10 cellular contexts compared by ENCODE assay signal in the genomic region with DNA sequence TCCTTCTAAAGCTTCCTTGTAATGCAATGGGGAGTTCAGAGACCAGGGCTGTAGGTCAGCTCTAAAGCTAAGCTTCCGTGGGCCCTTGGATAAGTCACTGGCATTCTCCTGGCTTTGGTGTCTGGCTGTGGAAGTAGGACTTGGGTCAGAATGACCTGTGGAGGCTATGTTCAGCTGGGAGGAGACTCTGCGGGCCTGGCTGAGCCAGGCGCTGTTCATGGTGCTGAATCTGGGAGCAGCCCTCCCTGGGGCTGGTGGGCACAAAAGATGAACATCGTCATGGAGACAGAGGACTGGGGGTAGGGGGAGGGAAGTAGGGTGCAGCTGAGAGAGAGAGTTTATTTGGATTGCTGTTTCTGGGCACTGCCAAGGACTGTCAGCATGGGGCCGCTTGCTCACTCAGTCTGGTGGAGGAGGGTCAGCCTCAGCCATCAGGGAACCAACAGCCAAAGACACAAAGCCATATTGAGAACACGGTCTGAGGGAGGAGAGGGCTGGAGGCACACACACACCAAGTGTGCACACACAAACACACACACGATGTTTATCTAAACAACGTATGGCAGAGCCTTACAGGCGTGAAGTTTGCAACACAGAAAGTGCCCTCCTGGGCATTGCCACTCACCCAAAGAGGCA.
A peak's percentile ranks its signal among the peaks of the same experiment; 100 is the strongest.
DNase-seq lines count a peak whose midpoint lies in the region; ATAC-seq and TF ChIP-seq lines count a peak whose summit lies in the region.
"Had no signal": no experiment of that assay in that cellular context is flagged by ENCODE, and none has a peak within 500 bp of the region (broad histone marks: within the 10 kb centered on the region; RNA-seq: fewer than 3 reads in every experiment).

No MANE protein-coding gene starts in this region.

- TF ChIP-seq POLR2A in suprapubic skin (IDR thresholded peaks at IDR 0.05): no peak
- TF ChIP-seq POLR2A in upper lobe of left lung (IDR thresholded peaks at IDR 0.05): no peak

- H3K27ac ChIP-seq in HEK293 (ENCODE audit: extremely low read depth, low read depth, low read length): no peak overlapping the region
- no peak overlapping the region for H3K27ac ChIP-seq in suprapubic skin
- no peak overlapping the region for H3K27ac ChIP-seq in upper lobe of left lung

- no peak for TF ChIP-seq EP300 in suprapubic skin (IDR thresholded peaks at IDR 0.05)
- no peak for TF ChIP-seq EP300 in upper lobe of left lung (IDR thresholded peaks at IDR 0.05)

- CTCF ChIA-PET in HEK293 (lab: Yijun Ruan, JAX): no interaction called here

- POLR2A ChIA-PET in HEK293 (lab: Yijun Ruan, JAX): no interaction called here

- H3K36me3 ChIP-seq in HEK293 (ENCODE audit: control insufficient read depth in 2 of 2, insufficient read depth in 1 of 2, low read length in 2 of 2): no peaks in the 10 kb centered on the region
- H3K36me3 ChIP-seq in suprapubic skin: no peaks in the 10 kb centered on the region
- H3K36me3 ChIP-seq in upper lobe of left lung: no peaks in the 10 kb centered on the region

- H3K27me3 ChIP-seq in suprapubic skin (peaks cover 11% of the 10 kb centered on the region), upper lobe of left lung (no peaks in the 10 kb centered on the region)

- DNase-seq in COR-L47 (lab: John Stamatoyannopoulos, UW) (peak; percentile 45), UCSD-AML1 (lab: John Stamatoyannopoulos, UW; ENCODE audit: unreplicated experiment) (peak; percentile 32), iris pigment epithelial cell (ENCODE audit: low read depth) (peak; percentile 14), T-helper 2 cell (no peak), suprapubic skin (ENCODE audit: low spot score in 2 of 2) (no peak), upper lobe of left lung (no peak)
- DNase-seq: activated T-cell treated with anti-CD3 and anti-CD28 coated beads, Interleukin-2, amount 50 U/mL, for 72 hours had no signal

- H3K4me1 ChIP-seq in HEK293 (ENCODE audit: control insufficient read depth, insufficient read depth, low read length): no peaks in the 10 kb centered on the region
- no peaks in the 10 kb centered on the region for H3K4me1 ChIP-seq in suprapubic skin
- H3K4me1 ChIP-seq in upper lobe of left lung: no peaks in the 10 kb centered on the region

- WGBS in suprapubic skin: 55% methylated on average over 9 of the region's 9 CpGs
- WGBS in upper lobe of left lung, 2 donors: 38 to 54% methylated on average over 8 to 9 of the region's 9 CpGs

- H3K4me3 ChIP-seq in HEK293 (ENCODE audit: low read depth, low read length): no peak overlapping the region
- H3K4me3 ChIP-seq in suprapubic skin: no peak overlapping the region
- H3K4me3 ChIP-seq in upper lobe of left lung: no peak overlapping the region

- H3K9me3 ChIP-seq in HEK293 (ENCODE audit: control insufficient read depth, insufficient read depth, low read depth, low read length): no peaks in the 10 kb centered on the region
- H3K9me3 ChIP-seq in suprapubic skin: no peaks in the 10 kb centered on the region
- H3K9me3 ChIP-seq in upper lobe of left lung: no peaks in the 10 kb centered on the region

- TF ChIP-seq CTCF in HEK293 (tag by site-specific recombination; IDR thresholded peaks at IDR 0.05) (no peak), suprapubic skin (IDR thresholded peaks at IDR 0.05) (no peak), upper lobe of left lung (IDR thresholded peaks at IDR 0.05) (no peak)

- ATAC-seq in HG03571 (IDR thresholded peaks at IDR 0.05; ENCODE audit: unreplicated experiment): no peak
- no peak for ATAC-seq in upper lobe of left lung (ENCODE audit: low FRiP score in 2 of 2)
- ATAC-seq: activated T-cell treated with anti-CD3 and anti-CD28 coated beads, Interleukin-2, amount 50 U/mL, for 72 hours; Panc1 had no signal

TF ChIP-seq in HEK293, 187 proteins besides CTCF, POLR2A, EP300 and RAD21:
- TF ChIP-seq SCRT2 (tag by site-specific recombination; IDR thresholded peaks at IDR 0.05) (peak; percentile 11; the same call in 1 of the 2 replicates), ZXDB (tag by site-specific recombination; IDR thresholded peaks at IDR 0.05) (no peak), ZBTB21 (tag by site-specific recombination; IDR thresholded peaks at IDR 0.05) (no peak), ZNF18 (tag by site-specific recombination; IDR thresholded peaks at IDR 0.05) (no peak), ZNF23 (tag by site-specific recombination; IDR thresholded peaks at IDR 0.05; ENCODE audit: borderline replicate concordance) (no peak), REST (tag by site-specific recombination; IDR thresholded peaks at IDR 0.05) (peak; percentile 92), KLF17 (tag by site-specific recombination; IDR thresholded peaks at IDR 0.05) (no peak), ZNF530 (tag by site-specific recombination; IDR thresholded peaks at IDR 0.05; ENCODE audit: low read depth) (no peak), HOXC10 (CRISPR knock-in tag; IDR thresholded peaks at IDR 0.05) (0 out of 2 replicates have a peak, but pooled peaks have one; percentile 32), ZNF561 (tag by site-specific recombination; IDR thresholded peaks at IDR 0.05; ENCODE audit: borderline replicate concordance) (no peak)

Comparison
In these comparisons a context has a peak if more than half of its experiments do, and no peak if none do; other contexts are left out.
1. DNase-seq: peak in COR-L47 (single experiment), UCSD-AML1 (single experiment) and iris pigment epithelial cell (single experiment); none in T-helper 2 cell (0 of 5), suprapubic skin (0 of 2) and upper lobe of left lung (0 of 2).